In genomic region chr13:104592127-104592526, GRCh38 we compare ENCODE assay signal across 15 cellular contexts.
DNase-seq lines count a peak whose midpoint lies in the region; ATAC-seq and TF ChIP-seq lines count a peak whose summit lies in the region.
"Had no signal": no experiment of that assay in that cellular context is flagged by ENCODE, and none has a peak within 500 bp of the region (broad histone marks: within the 10 kb centered on the region; RNA-seq: fewer than 3 reads in every experiment).

No MANE protein-coding gene starts in this region.

- TF ChIP-seq POLR2A in Peyer's patch (IDR thresholded peaks at IDR 0.05), result no peak

- H3K9me3 ChIP-seq in Peyer's patch, result no peaks in the 10 kb centered on the region
- H3K9me3 ChIP-seq: BE2C, ovary, stomach had no signal

- ATAC-seq in WTC11, result no peak
- no peak for ATAC-seq in GM18909 (IDR thresholded peaks at IDR 0.05; ENCODE audit: poor library complexity, unreplicated experiment)
- no peak for ATAC-seq in effector memory CD8-positive, alpha-beta T cell (replicated peaks)

- no peaks in the 10 kb centered on the region for H3K27me3 Mint-ChIP-seq in WTC11 (ENCODE audit: low read depth)
- no peaks in the 10 kb centered on the region for H3K27me3 Mint-ChIP-seq in effector memory CD8-positive, alpha-beta T cell
- H3K27me3 Mint-ChIP-seq: activated CD4-positive, alpha-beta memory T cell treated with anti-CD3 and anti-CD28 coated beads for 36 hours; IgD-negative memory B cell had no signal

- H3K4me1 ChIP-seq in Peyer's patch, result no peaks in the 10 kb centered on the region
- H3K4me1 ChIP-seq: stomach had no signal

- H3K9me3 Mint-ChIP-seq in WTC11, result no peaks in the 10 kb centered on the region
- H3K9me3 Mint-ChIP-seq in effector memory CD8-positive, alpha-beta T cell, result peaks cover 5 to 8% of the 10 kb centered on the region in 2 donors
- H3K9me3 Mint-ChIP-seq: activated CD4-positive, alpha-beta memory T cell treated with anti-CD3 and anti-CD28 coated beads for 36 hours had no signal

- H3K36me3 Mint-ChIP-seq in WTC11, result no peaks in the 10 kb centered on the region
- H3K36me3 Mint-ChIP-seq in effector memory CD8-positive, alpha-beta T cell (ENCODE audit: insufficient read depth), result no peaks in the 10 kb centered on the region
- H3K36me3 Mint-ChIP-seq: activated CD4-positive, alpha-beta memory T cell treated with anti-CD3 and anti-CD28 coated beads for 36 hours; IgD-negative memory B cell had no signal

- no peaks in the 10 kb centered on the region for H3K36me3 ChIP-seq in Peyer's patch
- H3K36me3 ChIP-seq: BE2C, ovary, stomach had no signal

- H3K4me3 Mint-ChIP-seq in WTC11, result no peak overlapping the region
- no peak overlapping the region for H3K4me3 Mint-ChIP-seq in effector memory CD8-positive, alpha-beta T cell
- H3K4me3 Mint-ChIP-seq: activated CD4-positive, alpha-beta memory T cell treated with anti-CD3 and anti-CD28 coated beads for 36 hours; IgD-negative memory B cell had no signal

- no peak overlapping the region for H3K27ac ChIP-seq in Peyer's patch
- H3K27ac ChIP-seq: ovary, stomach had no signal

- TF ChIP-seq CTCF in astrocyte of the cerebellum (IDR thresholded peaks at IDR 0.05; ENCODE audit: low read depth, low read length, missing control alignments) (no peak), fibroblast of villous mesenchyme (IDR thresholded peaks at IDR 0.05; ENCODE audit: insufficient read depth, low read depth, low read length) (no peak), retinal pigment epithelial cell (conservative IDR thresholded peaks at IDR 0.05; ENCODE audit: low read depth, low read length) (no peak), WTC11 (IDR thresholded peaks at IDR 0.05) (no peak), Peyer's patch (IDR thresholded peaks at IDR 0.05) (no peak)

- CTCF ChIA-PET in WTC11 (lab: Charles Lee), result no interaction called here

- no peak overlapping the region for H3K27ac Mint-ChIP-seq in WTC11
- no peak overlapping the region for H3K27ac Mint-ChIP-seq in effector memory CD8-positive, alpha-beta T cell
- H3K27ac Mint-ChIP-seq: activated CD4-positive, alpha-beta memory T cell treated with anti-CD3 and anti-CD28 coated beads for 36 hours; IgD-negative memory B cell had no signal

- peak; percentile 32 for DNase-seq in HT-29 (ENCODE audit: low spot score)
- peak; percentile 79 for DNase-seq in astrocyte of the cerebellum (ENCODE audit: low read depth)
- peak; percentile 7 for DNase-seq in fibroblast of villous mesenchyme (ENCODE audit: low read depth)
- peak; percentile 48 for DNase-seq in retinal pigment epithelial cell (ENCODE audit: low read depth)
- no peak for DNase-seq in WTC11 (ENCODE audit: low spot score)
- no peak for DNase-seq in Peyer's patch
- no peak for DNase-seq in effector memory CD8-positive, alpha-beta T cell
- DNase-seq: activated CD4-positive, alpha-beta memory T cell treated with anti-CD3 and anti-CD28 coated beads for 36 hours; BE2C; NCI-H1105; ovary; SIG-M5; stomach had no signal

- POLR2A ChIA-PET in WTC11 (lab: Charles Lee), result no interaction called here

- H3K27me3 ChIP-seq in Peyer's patch, result no peaks in the 10 kb centered on the region
- H3K27me3 ChIP-seq: BE2C, ovary, stomach had no signal

- 0 out of 2 replicates have a peak, but pooled peaks cover 6% of the 10 kb centered on the region for H3K4me1 Mint-ChIP-seq in WTC11
- no peaks in the 10 kb centered on the region for H3K4me1 Mint-ChIP-seq in effector memory CD8-positive, alpha-beta T cell (ENCODE audit: low read depth in 2 of 2)
- H3K4me1 Mint-ChIP-seq: IgD-negative memory B cell had no signal

- no peak overlapping the region for H3K4me3 ChIP-seq in astrocyte of the cerebellum (ENCODE audit: low read depth, low read length)
- no peak overlapping the region for H3K4me3 ChIP-seq in fibroblast of villous mesenchyme (ENCODE audit: low read depth, low read length)
- H3K4me3 ChIP-seq in retinal pigment epithelial cell (ENCODE audit: low read length), result no peak overlapping the region
- H3K4me3 ChIP-seq in Peyer's patch, result no peak overlapping the region
- H3K4me3 ChIP-seq: ovary, stomach had no signal

- in situ Hi-C loops in astrocyte of the cerebellum (cut with HindIII; ENCODE audit: low sequenced_read_pairs), result no loop called here

TF ChIP-seq in WTC11, 78 proteins besides CTCF, POLR2A, EP300 and RAD21 (continues in another document):
- TF ChIP-seq IRF1 (CRISPR knock-in tag; IDR thresholded peaks at IDR 0.05) (no peak), E2F4 (CRISPR knock-in tag; IDR thresholded peaks at IDR 0.05; ENCODE audit: borderline replicate concordance, low read depth) (no peak), ESRRA (CRISPR knock-in tag; IDR thresholded peaks at IDR 0.05; ENCODE audit: borderline replicate concordance) (no peak), ATF1 (CRISPR knock-in tag; IDR thresholded peaks at IDR 0.05) (no peak), ELF4 (CRISPR knock-in tag; IDR thresholded peaks at IDR 0.05; ENCODE audit: low read depth) (no peak), GTF2I (CRISPR knock-in tag; conservative IDR thresholded peaks at IDR 0.05) (no peak), ZNF425 (CRISPR knock-in tag; conservative IDR thresholded peaks at IDR 0.05) (no peak), STAT6 (CRISPR knock-in tag; conservative IDR thresholded peaks at IDR 0.05; ENCODE audit: low read depth) (no peak), ATF2 (CRISPR knock-in tag; IDR thresholded peaks at IDR 0.05; ENCODE audit: borderline replicate concordance, low read depth) (no peak), GABPB1 (CRISPR knock-in tag; IDR thresholded peaks at IDR 0.05) (no peak), NR2C2 (CRISPR knock-in tag; IDR thresholded peaks at IDR 0.05) (no peak), ZNF423 (CRISPR knock-in tag; IDR thresholded peaks at IDR 0.05) (no peak), ZNF416 (CRISPR knock-in tag; IDR thresholded peaks at IDR 0.05) (no peak)

Comparison
In these comparisons a context has a peak if more than half of its experiments do, and no peak if none do; other contexts are left out.
1. DNase-seq: peak in HT-29 (single experiment), astrocyte of the cerebellum (single experiment), fibroblast of villous mesenchyme (single experiment) and retinal pigment epithelial cell (single experiment); none in WTC11 (single experiment), Peyer's patch (0 of 3) and effector memory CD8-positive, alpha-beta T cell (0 of 3).